ENCODE assay signal across 7 cellular contexts in genomic region chr2:90105142-90105541, GRCh38.
A peak's percentile ranks its signal among the peaks of the same experiment; 100 is the strongest.
DNase-seq lines count a peak whose midpoint lies in the region; TF ChIP-seq lines count a peak whose summit lies in the region.
"Not testable (repeated sequence)": the region's sequence is repeated elsewhere in the genome, so short reads cannot be mapped to it uniquely, and the experiment has no call there.

No MANE protein-coding gene starts in this region.

- TF ChIP-seq EP300 in SK-N-SH (IDR thresholded peaks at IDR 0.05; ENCODE audit: borderline replicate concordance in 1 of 2, low read depth in 1 of 2, low read length in 1 of 2) = not testable (repeated sequence)

- not testable (repeated sequence) for H4K91ac ChIP-seq in H9 (ENCODE audit: insufficient read length, low read depth, low read length)

- H3K36me3 Mint-ChIP-seq in Calu3 (ENCODE audit: insufficient read depth, unreplicated experiment); H9 (ENCODE audit: insufficient read depth in 1 of 3, low read depth in 3 of 3): not testable (repeated sequence)

- not testable (repeated sequence) for H3K27me3 ChIP-seq in H9 (ENCODE audit: insufficient read depth, low read length); Loucy (ENCODE audit: insufficient read depth, low read length, poor library complexity, severe bottlenecking); OCI-LY3 (ENCODE audit: low read depth, low read length); SK-N-SH (ENCODE audit: insufficient read depth)

- not testable (repeated sequence) for H3K4ac ChIP-seq in H9 (ENCODE audit: low read depth, low read length)

- H3K9me3 ChIP-seq in H9 (ENCODE audit: control insufficient read depth, low read depth, low read length); Loucy (ENCODE audit: insufficient read depth, low read depth, low read length); OCI-LY3 (ENCODE audit: insufficient read depth, low read length); SK-N-SH: not testable (repeated sequence)

- H3K27ac ChIP-seq in H9 (ENCODE audit: insufficient read length, low read depth, low read length); OCI-LY3 (ENCODE audit: low read length); SK-N-SH (ENCODE audit: low read depth in 2 of 2, low read length in 1 of 2): not testable (repeated sequence)

- not testable (repeated sequence) for H3K4me2 ChIP-seq in H9 (ENCODE audit: insufficient read depth, insufficient read length, low read length); Loucy (ENCODE audit: low read depth, low read length, poor library complexity, severe bottlenecking); OCI-LY3 (ENCODE audit: low read length); SK-N-SH

- not testable (repeated sequence) for H3K79me1 ChIP-seq in H9 (ENCODE audit: insufficient read depth, low read depth, low read length, poor library complexity, severe bottlenecking)

- not testable (repeated sequence) for H3K14ac ChIP-seq in H9 (ENCODE audit: insufficient read depth, low read length)

- not testable (repeated sequence) for H2AK5ac ChIP-seq in H9 (ENCODE audit: insufficient read length, low read length)

- not testable (repeated sequence) for H3K9ac ChIP-seq in H9 (ENCODE audit: extremely low read depth, insufficient read length, low read length); Loucy (ENCODE audit: low read depth, low read length, poor library complexity, severe bottlenecking); OCI-LY3 (ENCODE audit: low read length); SK-N-SH

- H3K27ac Mint-ChIP-seq in Calu3 (ENCODE audit: unreplicated experiment); H9: not testable (repeated sequence)

- H3K23ac ChIP-seq in H9 (ENCODE audit: insufficient read length, low read depth, low read length) = not testable (repeated sequence)

- H2BK20ac ChIP-seq in H9 (ENCODE audit: low read depth, low read length, poor library complexity, severe bottlenecking) = not testable (repeated sequence)

- POLR2A ChIA-PET in SK-N-SH (lab: Yijun Ruan, JAX) = not testable (repeated sequence)

- H3K27me3 Mint-ChIP-seq in Calu3 (ENCODE audit: unreplicated experiment); H9 (ENCODE audit: low read depth): not testable (repeated sequence)

- not testable (repeated sequence) for H3K9me2 ChIP-seq in Loucy (replicated peaks; ENCODE audit: low read depth, low read length); SK-N-SH

- not testable (repeated sequence) for H3K36me3 ChIP-seq in Loucy (ENCODE audit: insufficient read depth, low read length); OCI-LY3 (replicated peaks; ENCODE audit: low read depth, low read length); SK-N-SH (replicated peaks in 1 of 2; ENCODE audit: control insufficient read depth in 1 of 2, insufficient read depth in 2 of 2, low read length in 1 of 2)

- not testable (repeated sequence) for H4K20me1 ChIP-seq in H9 (ENCODE audit: control insufficient read depth, insufficient read depth, insufficient read length); Loucy (ENCODE audit: insufficient read depth, low read length, poor library complexity, severe bottlenecking); OCI-LY3 (ENCODE audit: insufficient read depth, low read length); SK-N-SH (ENCODE audit: insufficient read depth)

- not testable (repeated sequence) for TF ChIP-seq RAD21 in SK-N-SH (IDR thresholded peaks at IDR 0.05; ENCODE audit: low read length)

- not testable (repeated sequence) for H3K4me1 ChIP-seq in H9 (ENCODE audit: insufficient read depth, low read length); Loucy (ENCODE audit: insufficient read depth, low read length, poor library complexity, severe bottlenecking); OCI-LY3 (ENCODE audit: low read length); SK-N-SH (ENCODE audit: control insufficient read depth in 1 of 2, insufficient read depth in 2 of 2, low read depth in 1 of 2, low read length in 1 of 2)

- not testable (repeated sequence) for H2BK120ac ChIP-seq in H9 (ENCODE audit: low read depth, low read length, poor library complexity, severe bottlenecking)

- H2BK5ac ChIP-seq in H9 (ENCODE audit: insufficient read length, low read length) = not testable (repeated sequence)

- WGBS in H9 (ENCODE audit: extremely low coverage, insufficient read length, low lambda C conversion rate) = no CpG with 5 or more reads among the region's 4 CpGs
- WGBS in SK-N-SH (ENCODE audit: low lambda C conversion rate) = no CpG with 5 or more reads among the region's 4 CpGs

- H2BK15ac ChIP-seq in H9 (ENCODE audit: low read depth, low read length) = not testable (repeated sequence)

- TF ChIP-seq CTCF in Calu3 (IDR thresholded peaks at IDR 0.05; ENCODE audit: unreplicated experiment) = not testable (repeated sequence)
- TF ChIP-seq CTCF in H9 (conservative IDR thresholded peaks at IDR 0.05) (peak; percentile 41; the same call in 2 of the 3 replicates), Loucy (conservative IDR thresholded peaks at IDR 0.05; ENCODE audit: low read length) (peak; percentile 30; the same call in 1 of the 2 replicates), OCI-LY3 (IDR thresholded peaks at IDR 0.05; ENCODE audit: low read depth, low read length) (0 out of 2 replicates have a peak, but pooled peaks have one; percentile 7), SK-N-SH (IDR thresholded peaks at IDR 0.05) (peak; percentile 36; the same call in 1 of the 2 replicates), epithelial cell of proximal tubule (conservative IDR thresholded peaks at IDR 0.05; ENCODE audit: low read depth, low read length) (peak; percentile 50)

- H3K4me3 ChIP-seq in Loucy (ENCODE audit: low read length, poor library complexity, severe bottlenecking); OCI-LY3 (ENCODE audit: low read length); SK-N-SH (ENCODE audit: low read depth in 2 of 2, low read length in 1 of 2); epithelial cell of proximal tubule (ENCODE audit: low read depth, low read length): not testable (repeated sequence)

- H3K9me3 Mint-ChIP-seq in Calu3 (ENCODE audit: low read depth, unreplicated experiment) = not testable (repeated sequence)
- peaks cover 17 to 21% of the 10 kb centered on the region in 2 experiments for H3K9me3 Mint-ChIP-seq in H9

- not testable (repeated sequence) for BruUV-seq in Calu3 (replicated peaks; lab: Mats Ljungman, UMichigan)

- not testable (repeated sequence) for H3K4me3 Mint-ChIP-seq in Calu3 (ENCODE audit: low read depth, unreplicated experiment); H9

- H3K23me2 ChIP-seq in H9 (ENCODE audit: insufficient read length, low read depth, low read length, poor library complexity, severe bottlenecking) = not testable (repeated sequence)

- not testable (repeated sequence) for H3K18ac ChIP-seq in H9 (ENCODE audit: insufficient read length, low read depth, low read length)

- H3K56ac ChIP-seq in H9 (ENCODE audit: insufficient read length, low read depth, low read length) = not testable (repeated sequence)

- H3K79me2 ChIP-seq in H9 (ENCODE audit: insufficient read depth, low read length); Loucy (ENCODE audit: insufficient read depth, low read length); OCI-LY3 (ENCODE audit: low read length); SK-N-SH (ENCODE audit: insufficient read depth): not testable (repeated sequence)

- not testable (repeated sequence) for H3K4me1 Mint-ChIP-seq in Calu3 (ENCODE audit: low read depth, unreplicated experiment); H9

- not testable (repeated sequence) for H4K8ac ChIP-seq in H9 (replicated peaks; ENCODE audit: insufficient read length, low read depth, low read length)

- DNase-seq in Calu3 (peak; percentile 2), SK-N-SH (peak; percentile 0), left kidney (ENCODE audit: low read depth, low spot score) (peak; percentile 5)
- not testable (repeated sequence) for DNase-seq in H9; epithelial cell of proximal tubule (ENCODE audit: low read depth)

- intact Hi-C loops in Calu3 (cut with micrococcal nuclease; ENCODE audit: unreplicated experiment) = not testable (repeated sequence)

- H2BK12ac ChIP-seq in H9 (ENCODE audit: insufficient read length, low read depth, low read length) = not testable (repeated sequence)

- not testable (repeated sequence) for H2AFZ ChIP-seq in H9 (ENCODE audit: low read length); Loucy (ENCODE audit: low read length); OCI-LY3 (ENCODE audit: low read depth, low read length); SK-N-SH (ENCODE audit: low read depth)

- CTCF ChIA-PET in Calu3 (lab: Charles Lee); SK-N-SH (lab: Yijun Ruan, JAX): not testable (repeated sequence)

- not testable (repeated sequence) for H4K5ac ChIP-seq in H9 (ENCODE audit: insufficient read length, low read depth, low read length)

- H3F3A ChIP-seq in Loucy (ENCODE audit: low read depth); SK-N-SH (replicated peaks; ENCODE audit: insufficient read depth): not testable (repeated sequence)

- not testable (repeated sequence) for H3T11ph ChIP-seq in H9 (ENCODE audit: low read length)
